ENCODE assay signal across 19 cellular contexts in genomic region chr2:48574353-48575290, GRCh38. TPM values are rescaled to one million over a fixed set of nuclear protein-coding genes. Genes with fewer than 3 reads are reported as not detected.
"Had no signal": no experiment of that assay in that cellular context is flagged by ENCODE, and none has a peak within 500 bp of the region (broad histone marks: within the 10 kb centered on the region; RNA-seq: fewer than 3 reads in every experiment).

No MANE protein-coding gene starts in this region.

- H3K4me1 Mint-ChIP-seq: stimulated activated naive CD8-positive, alpha-beta T cell treated with anti-CD3 and anti-CD28 coated beads, Interleukin-15, amount 100 ng/mL, for 72 hours had no signal

- H3K9me3 Mint-ChIP-seq: activated naive CD4-positive, alpha-beta T cell treated with anti-CD3 and anti-CD28 coated beads, Interleukin-2, amount 50 U/mL, for 72 hours; naive B cell; stimulated activated naive CD8-positive, alpha-beta T cell treated with anti-CD3 and anti-CD28 coated beads, Interleukin-15, amount 100 ng/mL, for 72 hours; type B pancreatic cell had no signal

- H3K27me3 ChIP-seq: body of pancreas, left lung, ovary had no signal

- H3K36me3 Mint-ChIP-seq: naive B cell had no signal

- H3K4me3 Mint-ChIP-seq: naive B cell; stimulated activated naive CD8-positive, alpha-beta T cell treated with anti-CD3 and anti-CD28 coated beads, Interleukin-15, amount 100 ng/mL, for 72 hours; type B pancreatic cell had no signal

- H3K4me1 ChIP-seq: body of pancreas, left lung had no signal

- H3K4me3 ChIP-seq: body of pancreas, left lung, ovary had no signal

- H3K27ac Mint-ChIP-seq: type B pancreatic cell had no signal

- H3K27me3 Mint-ChIP-seq: naive B cell; stimulated activated naive CD8-positive, alpha-beta T cell treated with anti-CD3 and anti-CD28 coated beads, Interleukin-15, amount 100 ng/mL, for 72 hours; type B pancreatic cell had no signal

- H3K9me3 ChIP-seq: body of pancreas, left lung, ovary had no signal

- H3K27ac ChIP-seq: body of pancreas, left lung, ovary had no signal

- H3K36me3 ChIP-seq: left lung, ovary had no signal

- ATAC-seq: body of pancreas; left lung; sciatic nerve; stimulated activated naive CD8-positive, alpha-beta T cell treated with anti-CD3 and anti-CD28 coated beads, Interleukin-15, amount 100 ng/mL, for 72 hours had no signal

- DNase-seq: activated CD4-positive, alpha-beta T cell treated with anti-CD3 and anti-CD28 coated beads for 48 hours; activated gamma-delta T cell; amygdala; body of pancreas; caudate nucleus; foreskin fibroblast; hypothalamus; kidney; left lung; mammary epithelial cell; naive B cell; ovary; stimulated activated naive CD8-positive, alpha-beta T cell treated with anti-CD3 and anti-CD28 coated beads, Interleukin-15, amount 100 ng/mL, for 72 hours had no signal

RNA-seq across cellular contexts. Expression of gene GTF2A1L, which starts 43.0 kb away (rescaled TPM):
- total RNA-seq: activated CD8-positive, alpha-beta memory T cell treated with anti-CD3 and anti-CD28 coated beads for 36 hours; activated naive CD4-positive, alpha-beta T cell treated with anti-CD3 and anti-CD28 coated beads, Interleukin-2, amount 50 U/mL, for 72 hours; mammary epithelial cell; mononuclear cell; T-helper 1 cell treated with Interleukin-12 subunit alpha and Interleukin-12 subunit beta and Interleukin-4 antibody, amounts not matched to agents 30 ng/mL and 1 ng/mL, for 36 hours had no signal
- polyA plus RNA-seq: mammary epithelial cell had no signal
